35 cellular contexts compared by ENCODE assay signal in the genomic region with DNA sequence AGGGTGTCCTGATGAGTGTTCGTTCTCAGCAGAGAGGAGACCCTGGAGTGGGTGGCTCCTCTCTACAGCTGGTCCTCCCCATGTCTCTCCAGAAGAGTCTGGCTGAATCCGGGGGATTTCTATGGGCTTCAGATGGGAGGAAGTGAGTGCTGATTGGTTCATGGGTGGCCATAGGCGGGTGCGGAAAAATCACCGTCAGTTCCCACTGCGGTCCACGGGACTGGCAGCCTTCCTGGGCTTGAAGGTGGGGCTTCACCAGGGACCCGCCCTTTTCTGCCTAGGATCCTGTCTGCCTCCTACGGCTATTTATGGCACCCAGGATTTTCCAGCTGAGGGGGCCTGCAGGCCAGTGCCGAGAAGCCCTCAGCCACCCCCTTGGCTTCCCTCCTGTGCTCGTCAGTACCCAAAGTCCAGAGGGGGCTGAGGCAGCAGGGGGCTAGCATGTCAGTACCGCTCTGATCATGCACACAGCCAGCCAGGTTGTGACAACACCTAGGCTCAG. TPM values are rescaled to one million over a fixed set of nuclear protein-coding genes. Genes with fewer than 3 reads are reported as not detected.
"Had no signal": no experiment of that assay in that cellular context is flagged by ENCODE, and none has a peak within 500 bp of the region (broad histone marks: within the 10 kb centered on the region; RNA-seq: fewer than 3 reads in every experiment).

No MANE protein-coding gene starts in this region.

- H3K4me1 ChIP-seq: esophagus muscularis mucosa, foreskin keratinocyte, gastrocnemius medialis, heart left ventricle had no signal

- H3K36me3 ChIP-seq: brain microvascular endothelial cell, esophagus muscularis mucosa, gastrocnemius medialis, heart left ventricle had no signal

- H3K9me3 Mint-ChIP-seq: activated B cell treated with CpG ODN at 0.5 μM for 24 hours; activated CD4-positive, alpha-beta memory T cell treated with anti-CD3 and anti-CD28 coated beads for 36 hours; activated CD4-positive, alpha-beta T cell treated with anti-CD3 and anti-CD28 coated beads, Interleukin-2, amount 10 ng/mL, durations not matched to agents 24 days and 14 days; activated T-cell treated with anti-CD3 and anti-CD28 coated beads, Interleukin-2, amount 50 U/mL, for 4 hours; activated T-helper 17 cell treated with anti-CD3 and anti-CD28 coated beads, Interleukin-2, amount 50 U/mL, for 72 hours; central memory CD8-positive, alpha-beta T cell; effector memory CD8-positive, alpha-beta T cell had no signal

- H3K27ac Mint-ChIP-seq: activated B cell treated with CpG ODN at 0.5 μM for 24 hours; activated CD4-positive, alpha-beta memory T cell treated with anti-CD3 and anti-CD28 coated beads for 36 hours; activated CD4-positive, alpha-beta T cell treated with anti-CD3 and anti-CD28 coated beads for 36 hours; activated CD4-positive, alpha-beta T cell treated with anti-CD3 and anti-CD28 coated beads, Interleukin-2, amount 10 ng/mL, durations not matched to agents 24 days and 14 days; activated CD8-positive, alpha-beta memory T cell treated with anti-CD3 and anti-CD28 coated beads, Interleukin-2, amount 10 ng/mL, durations not matched to agents 7 days and 5 days; activated CD8-positive, alpha-beta T cell treated with anti-CD3 and anti-CD28 coated beads, Interleukin-2, amount 10 ng/mL, durations not matched to agents 7 days and 5 days; activated naive CD8-positive, alpha-beta T cell; activated T-helper 17 cell treated with anti-CD3 and anti-CD28 coated beads, Interleukin-2, amount 50 U/mL, for 72 hours; effector memory CD8-positive, alpha-beta T cell had no signal

- H3K4me3 ChIP-seq: esophagus muscularis mucosa, gastrocnemius medialis, heart left ventricle had no signal

- H3K4me3 Mint-ChIP-seq: activated B cell treated with CpG ODN at 0.5 μM for 24 hours; activated CD4-positive, alpha-beta memory T cell treated with anti-CD3 and anti-CD28 coated beads for 36 hours; activated CD4-positive, alpha-beta T cell treated with anti-CD3 and anti-CD28 coated beads for 36 hours; activated CD4-positive, alpha-beta T cell treated with anti-CD3 and anti-CD28 coated beads, Interleukin-2, amount 10 ng/mL, durations not matched to agents 24 days and 14 days; activated CD8-positive, alpha-beta memory T cell treated with anti-CD3 and anti-CD28 coated beads, Interleukin-2, amount 10 ng/mL, durations not matched to agents 7 days and 5 days; activated CD8-positive, alpha-beta T cell treated with anti-CD3 and anti-CD28 coated beads, Interleukin-2, amount 10 ng/mL, durations not matched to agents 7 days and 5 days; activated naive CD8-positive, alpha-beta T cell; activated T-cell treated with anti-CD3 and anti-CD28 coated beads, Interleukin-2, amount 50 U/mL, for 4 hours; activated T-helper 17 cell treated with anti-CD3 and anti-CD28 coated beads, Interleukin-2, amount 50 U/mL, for 72 hours; central memory CD8-positive, alpha-beta T cell; effector memory CD8-positive, alpha-beta T cell had no signal

- H3K9me3 ChIP-seq: esophagus muscularis mucosa, gastrocnemius medialis, heart left ventricle had no signal

- H3K36me3 Mint-ChIP-seq: activated CD4-positive, alpha-beta memory T cell treated with anti-CD3 and anti-CD28 coated beads for 36 hours; activated CD8-positive, alpha-beta memory T cell treated with anti-CD3 and anti-CD28 coated beads, Interleukin-2, amount 10 ng/mL, durations not matched to agents 7 days and 5 days; activated naive CD8-positive, alpha-beta T cell had no signal

- DNase-seq: activated B cell treated with CpG ODN at 0.5 μM for 24 hours; activated CD4-positive, alpha-beta memory T cell treated with anti-CD3 and anti-CD28 coated beads for 36 hours; activated CD4-positive, alpha-beta T cell treated with anti-CD3 and anti-CD28 coated beads for 36 hours; activated CD4-positive, alpha-beta T cell treated with anti-CD3 and anti-CD28 coated beads, Interleukin-2, amount 10 ng/mL, durations not matched to agents 24 days and 14 days; activated CD4-positive, CD25-positive, alpha-beta regulatory T cell treated with anti-CD3 and anti-CD28 coated beads, Interleukin-2, amount 50 U/mL, for 72 hours; activated CD8-positive, alpha-beta memory T cell treated with anti-CD3 and anti-CD28 coated beads, Interleukin-2, amount 10 ng/mL, durations not matched to agents 7 days and 5 days; activated CD8-positive, alpha-beta T cell treated with anti-CD3 and anti-CD28 coated beads, Interleukin-2, amount 10 ng/mL, durations not matched to agents 7 days and 5 days; activated effector memory CD4-positive, alpha-beta T cell treated with Interleukin-2 at 50 U/mL for 16 hours; activated gamma-delta T cell treated with Interleukin-2 at 50 U/mL for 16 hours; activated naive CD4-positive, alpha-beta T cell treated with anti-CD3 and anti-CD28 coated beads, Interleukin-2, amount 50 U/mL, for 16 hours; activated naive CD4-positive, alpha-beta T cell treated with Interleukin-2 at 50 U/mL for 16 hours; activated T-cell treated with anti-CD3 and anti-CD28 coated beads, Interleukin-2, amount 50 U/mL, for 4 hours; amniotic stem cell; anterior cingulate cortex; brain microvascular endothelial cell; cortex of kidney; dermis blood vessel endothelial cell; effector CD4-positive, alpha-beta T cell; effector memory CD8-positive, alpha-beta T cell; erythroblast; foreskin keratinocyte; gastrocnemius medialis; glutamatergic neuron; heart left ventricle; T-helper 2 cell had no signal

- H3K4me1 Mint-ChIP-seq: activated B cell treated with CpG ODN at 0.5 μM for 24 hours; activated CD4-positive, alpha-beta T cell treated with anti-CD3 and anti-CD28 coated beads for 36 hours; activated T-helper 17 cell treated with anti-CD3 and anti-CD28 coated beads, Interleukin-2, amount 50 U/mL, for 72 hours; central memory CD8-positive, alpha-beta T cell had no signal

- H3K27me3 ChIP-seq: brain microvascular endothelial cell had no signal

- ATAC-seq: activated CD4-positive, alpha-beta T cell treated with anti-CD3 and anti-CD28 coated beads for 36 hours; activated CD8-positive, alpha-beta memory T cell treated with anti-CD3 and anti-CD28 coated beads, Interleukin-2, amount 10 ng/mL, durations not matched to agents 7 days and 5 days; activated CD8-positive, alpha-beta T cell treated with anti-CD3 and anti-CD28 coated beads, Interleukin-2, amount 10 ng/mL, durations not matched to agents 7 days and 5 days; activated T-cell treated with anti-CD3 and anti-CD28 coated beads, Interleukin-2, amount 50 U/mL, for 4 hours; activated T-helper 17 cell treated with anti-CD3 and anti-CD28 coated beads, Interleukin-2, amount 50 U/mL, for 72 hours; effector memory CD8-positive, alpha-beta T cell; foreskin keratinocyte; gastrocnemius medialis; heart left ventricle had no signal

RNA-seq across cellular contexts. Expression of a gene that starts 18.4 kb away (rescaled TPM):
- total RNA-seq: activated B cell treated with CpG ODN at 0.5 μM for 24 hours; activated CD4-positive, alpha-beta memory T cell treated with anti-CD3 and anti-CD28 coated beads for 36 hours; activated CD4-positive, alpha-beta T cell treated with anti-CD3 and anti-CD28 coated beads for 36 hours; activated CD4-positive, alpha-beta T cell treated with anti-CD3 and anti-CD28 coated beads, Interleukin-2, amount 10 ng/mL, durations not matched to agents 24 days and 14 days; activated CD8-positive, alpha-beta memory T cell treated with anti-CD3 and anti-CD28 coated beads for 36 hours; activated CD8-positive, alpha-beta memory T cell treated with anti-CD3 and anti-CD28 coated beads, Interleukin-2, amount 10 ng/mL, durations not matched to agents 7 days and 5 days; activated CD8-positive, alpha-beta T cell treated with anti-CD3 and anti-CD28 coated beads, Interleukin-2, amount 10 ng/mL, durations not matched to agents 7 days and 5 days; activated T-helper 17 cell treated with anti-CD3 and anti-CD28 coated beads, Interleukin-2, amount 50 U/mL, for 72 hours; astrocyte; bronchial epithelial cell; cardiac septum; cerebellum; dermis blood vessel endothelial cell; esophagus muscularis mucosa; foreskin keratinocyte; heart left ventricle; T-helper 1 cell treated with Interleukin-12 subunit alpha and Interleukin-12 subunit beta and Interleukin-4 antibody, amounts not matched to agents 30 ng/mL and 1 ng/mL, for 36 hours had no signal
